Comparison of ENCODE assay signal across 23 cellular contexts in genomic region chr12:11684393-11684792, GRCh38. TPM values are rescaled to one million over a fixed set of nuclear protein-coding genes. Genes with fewer than 3 reads are reported as not detected.
DNase-seq lines count a peak whose midpoint lies in the region; ATAC-seq, FAIRE-seq and TF ChIP-seq lines count a peak whose summit lies in the region.
"Had no signal": no experiment of that assay in that cellular context is flagged by ENCODE, and none has a peak within 500 bp of the region (broad histone marks: within the 10 kb centered on the region; RNA-seq: fewer than 3 reads in every experiment).

No MANE protein-coding gene starts in this region.

- peaks cover 18% of the 10 kb centered on the region for H3K4me1 ChIP-seq in osteoblast (ENCODE audit: insufficient read depth, low read length)
- H3K4me1 ChIP-seq: SJCRH30 had no signal

- peaks cover 16% of the 10 kb centered on the region for H3K4me1 Mint-ChIP-seq in Calu3 (ENCODE audit: low read depth, unreplicated experiment)

- H3K36me3 Mint-ChIP-seq in Calu3 (ENCODE audit: insufficient read depth, unreplicated experiment) = no peaks in the 10 kb centered on the region

- no peaks in the 10 kb centered on the region for H3K27me3 Mint-ChIP-seq in Calu3 (ENCODE audit: unreplicated experiment)
- H3K27me3 Mint-ChIP-seq: activated naive CD4-positive, alpha-beta T cell treated with anti-CD3 and anti-CD28 coated beads, Interleukin-2, amount 10 ng/mL, durations not matched to agents 7 days and 5 days; progenitor cell of endocrine pancreas; stimulated activated naive CD8-positive, alpha-beta T cell treated with anti-CD3 and anti-CD28 coated beads, Interleukin-15, amount 100 ng/mL, for 72 hours had no signal

- no TSS peak for BruUV-seq in Calu3 (replicated peaks; lab: Mats Ljungman, UMichigan)

- no peaks in the 10 kb centered on the region for H3K27me3 ChIP-seq in bronchial epithelial cell (ENCODE audit: control insufficient read depth, insufficient read depth, low read length)
- no peaks in the 10 kb centered on the region for H3K27me3 ChIP-seq in osteoblast (ENCODE audit: insufficient read depth, low read length)
- H3K27me3 ChIP-seq: heart right ventricle, SJCRH30 had no signal

- H3K4me3 Mint-ChIP-seq in Calu3 (ENCODE audit: low read depth, unreplicated experiment) = no peak overlapping the region
- H3K4me3 Mint-ChIP-seq: activated CD8-positive, alpha-beta T cell treated with anti-CD3 and anti-CD28 coated beads, Interleukin-2, amount 10 ng/mL, durations not matched to agents 7 days and 5 days; activated naive CD4-positive, alpha-beta T cell treated with anti-CD3 and anti-CD28 coated beads, Interleukin-2, amount 10 ng/mL, durations not matched to agents 7 days and 5 days; neural crest cell; stimulated activated naive CD8-positive, alpha-beta T cell treated with anti-CD3 and anti-CD28 coated beads, Interleukin-15, amount 100 ng/mL, for 72 hours had no signal

- H3K36me3 ChIP-seq in bronchial epithelial cell (ENCODE audit: control insufficient read depth, insufficient read depth, low read length) (no peaks in the 10 kb centered on the region), osteoblast (ENCODE audit: insufficient read depth, low read length) (no peaks in the 10 kb centered on the region)
- H3K36me3 ChIP-seq: heart right ventricle, SJCRH30 had no signal

- no peak for FAIRE-seq in bronchial epithelial cell (lab: Jason Lieb, UNC)

- CTCF ChIA-PET in Calu3 (lab: Charles Lee) = no interaction called here

- no peak for TF ChIP-seq CTCF in bronchial epithelial cell (IDR thresholded peaks at IDR 0.05; ENCODE audit: insufficient read depth, low read length, severe bottlenecking)
- no peak for TF ChIP-seq CTCF in osteoblast (IDR thresholded peaks at IDR 0.05; ENCODE audit: extremely low read depth, low read depth, low read length)
- TF ChIP-seq CTCF in Calu3 (IDR thresholded peaks at IDR 0.05; ENCODE audit: unreplicated experiment) = no peak

- no peak overlapping the region for H2AFZ ChIP-seq in osteoblast (ENCODE audit: low read length)

- no peaks in the 10 kb centered on the region for H3K9me3 Mint-ChIP-seq in Calu3 (ENCODE audit: low read depth, unreplicated experiment)
- H3K9me3 Mint-ChIP-seq: neural crest cell had no signal

- DNase-seq in GM03348 (ENCODE audit: low spot score) (peak; percentile 11), OCI-M1 (lab: John Stamatoyannopoulos, UW) (peak; percentile 20), bronchial epithelial cell (ENCODE audit: low read depth) (peak; percentile 47), osteoblast (ENCODE audit: insufficient read length, low spot score, missing footprints) (no peak), Calu3 (no peak), T-helper 1 cell (no peak)
- DNase-seq: activated CD4-positive, CD25-positive, alpha-beta regulatory T cell; activated CD8-positive, alpha-beta T cell treated with anti-CD3 and anti-CD28 coated beads, Interleukin-2, amount 10 ng/mL, durations not matched to agents 7 days and 5 days; activated naive CD4-positive, alpha-beta T cell treated with anti-CD3 and anti-CD28 coated beads, Interleukin-2, amount 10 ng/mL, durations not matched to agents 7 days and 5 days; activated T-cell treated with anti-CD3 and anti-CD28 coated beads, Interleukin-2, amount 50 U/mL, for 1 hour; aorta; DMS79; HCEC 1CT; heart right ventricle; left ventricle myocardium superior; NCI-H1694 treated with DMSO at 0.1 percent for 48 hours; SJCRH30; stimulated activated CD4-positive, alpha-beta T cell treated with anti-CD3 and anti-CD28 coated beads, Interleukin-2, amount 100 ng/mL, for 24 hours; stimulated activated naive CD8-positive, alpha-beta T cell treated with anti-CD3 and anti-CD28 coated beads, Interleukin-15, amount 100 ng/mL, for 72 hours; trophoblast cell had no signal

- H3K79me2 ChIP-seq in osteoblast (ENCODE audit: insufficient read depth, low read length) = peaks cover 79% of the 10 kb centered on the region

- ATAC-seq in GM18498 (IDR thresholded peaks at IDR 0.05; ENCODE audit: unreplicated experiment) = no peak
- ATAC-seq: activated CD8-positive, alpha-beta T cell treated with anti-CD3 and anti-CD28 coated beads, Interleukin-2, amount 10 ng/mL, durations not matched to agents 7 days and 5 days; left ventricle myocardium superior; stimulated activated naive CD8-positive, alpha-beta T cell treated with anti-CD3 and anti-CD28 coated beads, Interleukin-15, amount 100 ng/mL, for 72 hours had no signal

- peak overlapping the region; percentile 0 for H3K27ac ChIP-seq in osteoblast (ENCODE audit: low read depth, low read length)
- H3K27ac ChIP-seq: SJCRH30 had no signal

- H3K27ac Mint-ChIP-seq in Calu3 (ENCODE audit: unreplicated experiment) = no peak overlapping the region
- H3K27ac Mint-ChIP-seq: activated CD8-positive, alpha-beta T cell treated with anti-CD3 and anti-CD28 coated beads, Interleukin-2, amount 10 ng/mL, durations not matched to agents 7 days and 5 days; activated naive CD4-positive, alpha-beta T cell treated with anti-CD3 and anti-CD28 coated beads, Interleukin-2, amount 10 ng/mL, durations not matched to agents 7 days and 5 days; progenitor cell of endocrine pancreas; stimulated activated naive CD8-positive, alpha-beta T cell treated with anti-CD3 and anti-CD28 coated beads, Interleukin-15, amount 100 ng/mL, for 72 hours had no signal

- H4K20me1 ChIP-seq in osteoblast (ENCODE audit: insufficient read depth, low read length) = peaks cover 33% of the 10 kb centered on the region

- intact Hi-C loops in Calu3 (cut with micrococcal nuclease; ENCODE audit: unreplicated experiment) = no loop called here

- no peak overlapping the region for H3K4me3 ChIP-seq in bronchial epithelial cell (ENCODE audit: low read depth, low read length)
- H3K4me3 ChIP-seq in osteoblast (ENCODE audit: insufficient read depth, low read length) = no peak overlapping the region
- H3K4me3 ChIP-seq: heart right ventricle, SJCRH30 had no signal

- H3K4me2 ChIP-seq in osteoblast (ENCODE audit: insufficient read depth, low read length) = no peak overlapping the region

- H3K9me3 ChIP-seq in osteoblast (ENCODE audit: low read depth, low read length) = no peaks in the 10 kb centered on the region
- H3K9me3 ChIP-seq: SJCRH30 had no signal

RNA-seq across cellular contexts. Expression of gene ETV6, which starts 34.9 kb away (rescaled TPM):
- total RNA-seq in bronchial epithelial cell = 2.6 and 3.5 TPM in 2 replicates
- 16.3 and 18.3 TPM in 2 replicates for total RNA-seq in osteoblast
- 80.6 and 89.1 TPM in 2 replicates for total RNA-seq in Calu3 (2022)

Comparison
In these comparisons a context has a peak if more than half of its experiments do, and no peak if none do; other contexts are left out.
1. DNase-seq: peak in GM03348 (single experiment), OCI-M1 (single experiment) and bronchial epithelial cell (single experiment); none in osteoblast (single experiment), Calu3 (single experiment) and T-helper 1 cell (0 of 5).